8 cellular contexts compared by ENCODE assay signal in the genomic region with DNA sequence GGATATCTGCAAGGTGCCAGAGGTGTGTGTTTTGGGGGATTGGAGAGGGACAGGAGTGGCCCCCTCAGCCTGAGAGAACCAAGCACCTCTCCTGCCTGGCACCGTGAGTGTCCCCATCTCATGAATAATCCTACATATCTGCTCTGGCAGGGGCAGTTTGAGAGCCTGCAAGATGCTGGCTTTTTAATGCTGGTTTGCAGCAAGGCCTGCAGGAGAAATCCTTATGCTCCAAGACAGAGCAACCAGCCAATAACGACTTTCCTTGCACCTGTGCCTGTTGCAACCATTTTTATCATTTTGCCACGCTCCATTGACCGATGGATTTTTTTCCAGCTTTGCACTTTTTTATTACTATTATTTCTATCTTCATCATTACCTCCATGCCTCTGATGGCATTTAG.
"Had no signal": no experiment of that assay in that cellular context is flagged by ENCODE, and none has a peak within 500 bp of the region (broad histone marks: within the 10 kb centered on the region; RNA-seq: fewer than 3 reads in every experiment).

No MANE protein-coding gene starts in this region.

- DNase-seq: GM23248, GOT3, H7, H9, HCEC 1CT, HFFc6 had no signal

- H3K4me1 ChIP-seq: HAP-1 had no signal

- H3K27ac ChIP-seq: GM23248 had no signal

- H3K36me3 ChIP-seq: HAP-1 had no signal

- H3K4me3 ChIP-seq: GM23248, GM23338, HAP-1 had no signal

- H3K9me3 ChIP-seq: HAP-1 had no signal
